1 cellular context compared by ENCODE assay signal in genomic region chr12:119876761-119877638, GRCh38.
TF ChIP-seq lines count a peak whose summit lies in the region.

Gene CIT, minus strand, starts transcription at chr12:119877320. Its CDS starts 1,152 bp downstream, at chr12:119876168.

TF ChIP-seq in WTC11, 78 proteins besides CTCF, POLR2A, EP300 and RAD21 (continued from another document):
- no peak; the same call in 1 of the 2 replicates for TF ChIP-seq ARID4B (CRISPR knock-in tag; IDR thresholded peaks at IDR 0.05; ENCODE audit: borderline replicate concordance)
- TF ChIP-seq PRRX2 (CRISPR knock-in tag; IDR thresholded peaks at IDR 0.05), result no peak
- no peak for TF ChIP-seq ZNF232 (CRISPR knock-in tag; IDR thresholded peaks at IDR 0.05)
- no peak for TF ChIP-seq STAT6 (CRISPR knock-in tag; conservative IDR thresholded peaks at IDR 0.05; ENCODE audit: low read depth)
- TF ChIP-seq SMAD3 (CRISPR knock-in tag; IDR thresholded peaks at IDR 0.05; ENCODE audit: borderline replicate concordance), result no peak
- no peak for TF ChIP-seq CDX4 (CRISPR knock-in tag; IDR thresholded peaks at IDR 0.05; ENCODE audit: borderline replicate concordance)
- no peak for TF ChIP-seq ZMAT4 (CRISPR knock-in tag; IDR thresholded peaks at IDR 0.05)
- TF ChIP-seq ZNF121 (CRISPR knock-in tag; IDR thresholded peaks at IDR 0.05), result no peak
- peak; percentile 11; the same call in 1 of the 2 replicates for TF ChIP-seq USF1 (CRISPR knock-in tag; IDR thresholded peaks at IDR 0.05)
- TF ChIP-seq ERG (CRISPR knock-in tag; IDR thresholded peaks at IDR 0.05), result no peak
- TF ChIP-seq USF2 (CRISPR knock-in tag; IDR thresholded peaks at IDR 0.05), result no peak
- TF ChIP-seq MLX (CRISPR knock-in tag; IDR thresholded peaks at IDR 0.05), result no peak
- TF ChIP-seq ZNF425 (CRISPR knock-in tag; conservative IDR thresholded peaks at IDR 0.05), result no peak
- TF ChIP-seq HMGA2 (CRISPR knock-in tag; IDR thresholded peaks at IDR 0.05), result no peak
- no peak for TF ChIP-seq KAT7 (CRISPR knock-in tag; IDR thresholded peaks at IDR 0.05; ENCODE audit: borderline replicate concordance)
- no peak for TF ChIP-seq CREM (CRISPR knock-in tag; IDR thresholded peaks at IDR 0.05)
- no peak for TF ChIP-seq JAZF1 (CRISPR knock-in tag; IDR thresholded peaks at IDR 0.05)
- no peak for TF ChIP-seq GRHL2 (CRISPR knock-in tag; IDR thresholded peaks at IDR 0.05; ENCODE audit: insufficient replicate concordance, severe bottlenecking)
- TF ChIP-seq EMX1 (CRISPR knock-in tag; IDR thresholded peaks at IDR 0.05), result no peak
- no peak; the same call in 1 of the 2 replicates for TF ChIP-seq FOXK1 (CRISPR knock-in tag; IDR thresholded peaks at IDR 0.05)
- TF ChIP-seq ESRRA (CRISPR knock-in tag; IDR thresholded peaks at IDR 0.05; ENCODE audit: borderline replicate concordance), result no peak
- TF ChIP-seq ZNF281 (CRISPR knock-in tag; IDR thresholded peaks at IDR 0.05), result no peak
- TF ChIP-seq NR3C1 (CRISPR knock-in tag; conservative IDR thresholded peaks at IDR 0.05; ENCODE audit: low read depth), result no peak
- TF ChIP-seq E2F4 (CRISPR knock-in tag; IDR thresholded peaks at IDR 0.05; ENCODE audit: borderline replicate concordance, low read depth), result peak; percentile 95
- TF ChIP-seq ELF4 (CRISPR knock-in tag; IDR thresholded peaks at IDR 0.05; ENCODE audit: low read depth), result no peak
- no peak for TF ChIP-seq ATF1 (CRISPR knock-in tag; IDR thresholded peaks at IDR 0.05)
- peak; percentile 54; the same call in 1 of the 2 replicates for TF ChIP-seq ZNF416 (CRISPR knock-in tag; IDR thresholded peaks at IDR 0.05)
